9 cellular contexts compared by ENCODE assay signal in the genomic region with DNA sequence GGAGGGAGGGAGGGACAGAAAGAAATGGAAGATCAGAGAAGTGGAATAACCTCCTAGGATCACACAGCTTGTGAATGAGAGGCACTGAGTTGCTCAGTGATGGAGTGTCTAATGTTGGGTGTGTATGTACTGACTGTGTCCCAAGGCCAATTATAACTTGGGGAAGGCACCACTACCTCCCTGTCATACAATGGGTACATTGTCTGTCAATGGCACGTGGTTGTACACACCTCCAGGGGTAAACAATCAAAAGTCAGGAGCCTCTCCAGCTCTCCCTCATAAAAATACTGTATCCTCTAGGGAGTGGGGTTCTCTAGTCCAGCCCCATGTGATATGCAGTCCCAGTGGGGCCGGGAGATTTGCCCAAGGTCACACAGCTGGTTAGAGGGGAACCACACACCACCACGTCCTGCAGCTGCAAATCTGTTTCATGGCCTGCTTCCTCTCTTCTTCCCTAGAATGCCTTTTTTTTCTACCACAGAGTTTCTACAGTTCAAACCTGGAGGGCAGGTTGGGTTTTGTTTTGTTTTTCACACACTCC.
DNase-seq lines count a peak whose midpoint lies in the region; ATAC-seq, FAIRE-seq and TF ChIP-seq lines count a peak whose summit lies in the region.
"Had no signal": no experiment of that assay in that cellular context is flagged by ENCODE, and none has a peak within 500 bp of the region (broad histone marks: within the 10 kb centered on the region; RNA-seq: fewer than 3 reads in every experiment).

No MANE protein-coding gene starts in this region.

- peaks cover 37% of the 10 kb centered on the region for H3K4me1 Mint-ChIP-seq in HFFc6 (ENCODE audit: low read depth)

- DNase-seq in NCI-H345 treated with DMSO at 0.1 percent for 48 hours (lab: John Stamatoyannopoulos, UW; ENCODE audit: unreplicated experiment), result peak; percentile 24
- DNase-seq in pancreas, result peak in 2 of 6 donors; percentile 57
- no peak for DNase-seq in HFFc6
- no peak for DNase-seq in pons (ENCODE audit: low spot score)
- no peak for DNase-seq in right atrium auricular region (ENCODE audit: low spot score)
- DNase-seq in DMS53 (lab: John Stamatoyannopoulos, UW), result no peak

- no peaks in the 10 kb centered on the region for H3K36me3 ChIP-seq in pancreas
- H3K36me3 ChIP-seq in right atrium auricular region, result no peaks in the 10 kb centered on the region

- intact Hi-C loops in pancreas (cut with DNase I), result no loop called here

- no peaks in the 10 kb centered on the region for H3K9me3 ChIP-seq in pancreas
- H3K9me3 ChIP-seq in right atrium auricular region, result no peaks in the 10 kb centered on the region

- no peak for TF ChIP-seq CTCF in pancreas (IDR thresholded peaks at IDR 0.05)
- no peak for TF ChIP-seq CTCF in HFFc6 (IDR thresholded peaks at IDR 0.05)
- TF ChIP-seq CTCF in right atrium auricular region (IDR thresholded peaks at IDR 0.05), result no peak

- peaks cover 11 to 20% (median 15%) of the 10 kb centered on the region in 3 donors for H3K4me1 ChIP-seq in pancreas
- H3K4me1 ChIP-seq in right atrium auricular region, result peaks cover 0 to 12% of the 10 kb centered on the region in 2 donors

- H3K27me3 ChIP-seq in pancreas (no peaks in the 10 kb centered on the region), right atrium auricular region (no peaks in the 10 kb centered on the region)

- FAIRE-seq in pancreas (lab: Jason Lieb, UNC), result no peak
- FAIRE-seq: endometrium had no signal

- peaks cover 17% of the 10 kb centered on the region for H3K9me3 Mint-ChIP-seq in HFFc6

- H3K27me3 Mint-ChIP-seq in HFFc6 (ENCODE audit: insufficient read depth), result peaks cover 2% of the 10 kb centered on the region

- H3K27ac ChIP-seq in pancreas (peak overlapping the region in 2 of 4 donors; percentile 60 to 67), right atrium auricular region (no peak overlapping the region)

- no peak overlapping the region for H3K27ac Mint-ChIP-seq in HFFc6

- ATAC-seq in GM19023 (IDR thresholded peaks at IDR 0.05; ENCODE audit: unreplicated experiment) (peak; percentile 84), HG02852 (IDR thresholded peaks at IDR 0.05; ENCODE audit: unreplicated experiment) (peak; percentile 89), pancreas (peak; percentile 25 to 56 (median 36))

- WGBS in pancreas, 2 donors, result 6 to 9% methylated on average over 3 of the region's 3 CpGs

- no peak overlapping the region for H3K4me3 Mint-ChIP-seq in HFFc6

- H3K4me3 ChIP-seq in pancreas, result no peak overlapping the region
- no peak overlapping the region for H3K4me3 ChIP-seq in right atrium auricular region

- peaks cover 10% of the 10 kb centered on the region; the same call in 1 of the 2 replicates for H3K36me3 Mint-ChIP-seq in HFFc6 (ENCODE audit: low read depth)

Comparison
In these comparisons a context has a peak if more than half of its experiments do, and no peak if none do; other contexts are left out.
1. ATAC-seq: peak in every context shown above with its lines; median percentile 89 in HG02852; 84 in GM19023; 36 in pancreas.